ENCODE assay signal across 20 cellular contexts in the genomic region with DNA sequence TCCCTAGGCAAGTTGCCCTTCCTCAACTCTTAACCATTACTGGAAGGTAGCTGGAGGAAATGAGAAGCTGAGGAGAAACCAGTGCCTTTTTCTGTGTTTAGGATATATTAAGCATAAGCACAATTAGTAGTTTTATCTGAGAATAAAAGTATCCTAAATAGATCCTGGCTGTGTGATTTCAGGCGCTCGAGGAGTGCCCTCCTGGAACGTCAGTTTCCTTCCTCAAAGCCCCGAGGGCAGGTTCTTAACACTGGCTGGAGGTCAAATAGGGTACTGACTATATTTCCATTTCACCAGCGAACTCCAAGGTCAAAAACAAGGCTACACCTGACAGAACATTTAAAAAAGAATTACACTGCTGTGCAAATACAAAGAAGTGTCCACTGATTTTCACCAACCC. TPM values are rescaled to one million over a fixed set of nuclear protein-coding genes. Genes with fewer than 3 reads are reported as not detected.
A peak's percentile ranks its signal among the peaks of the same experiment; 100 is the strongest.
DNase-seq lines count a peak whose midpoint lies in the region; TF ChIP-seq lines count a peak whose summit lies in the region.
"Had no signal": no experiment of that assay in that cellular context is flagged by ENCODE, and none has a peak within 500 bp of the region (broad histone marks: within the 10 kb centered on the region; RNA-seq: fewer than 3 reads in every experiment).

No MANE protein-coding gene starts in this region.

- H3K36me3 Mint-ChIP-seq in progenitor cell of endocrine pancreas (ENCODE audit: insufficient read depth) = no peaks in the 10 kb centered on the region

- no peak overlapping the region for H3K27ac Mint-ChIP-seq in progenitor cell of endocrine pancreas
- H3K27ac Mint-ChIP-seq: stimulated activated naive CD8-positive, alpha-beta T cell treated with anti-CD3 and anti-CD28 coated beads, Interleukin-15, Interleukin-2, amounts not matched to agents 100 ng/mL and 50 ng/mL, for 24 hours had no signal

- TF ChIP-seq CTCF in esophagus muscularis mucosa (IDR thresholded peaks at IDR 0.05) (no peak), progenitor cell of endocrine pancreas (IDR thresholded peaks at IDR 0.05; ENCODE audit: unreplicated experiment) (no peak), foreskin fibroblast (IDR thresholded peaks at IDR 0.05; ENCODE audit: low read depth, low read length) (no peak)

- intact Hi-C loops in esophagus muscularis mucosa (cut with DNase I) = no loop called here

- H3K4me1 ChIP-seq in BLaER1 treated with 17β-estradiol and CSF1 and Interleukin-3, amounts not matched to agents 10 nM and 100 nM = peaks cover 24 to 42% (median 29%) of the 10 kb centered on the region in 10 experiments
- peaks cover 23 to 71% (median 66%) of the 10 kb centered on the region in 4 donors for H3K4me1 ChIP-seq in esophagus muscularis mucosa

- H3K4me1 Mint-ChIP-seq in progenitor cell of endocrine pancreas (ENCODE audit: low read depth) = peaks cover 15% of the 10 kb centered on the region

- no peak for TF ChIP-seq POLR2A in esophagus muscularis mucosa (IDR thresholded peaks at IDR 0.05; ENCODE audit: low read depth)

- H3K4me2 ChIP-seq in BLaER1 treated with 17β-estradiol and CSF1 and Interleukin-3, amounts not matched to agents 10 nM and 100 nM = peak overlapping the region; percentile 1 to 77 (median 56); a peak in 20 of 22 replicates
- H3K4me2 ChIP-seq: KMS-11 had no signal

- no peak overlapping the region for H3K9ac ChIP-seq in BLaER1 treated with 17β-estradiol and CSF1 and Interleukin-3, amounts not matched to agents 10 nM and 100 nM
- H3K9ac ChIP-seq: KMS-11 had no signal

- DNase-seq in KBM-7 (peak; percentile 21), esophagus muscularis mucosa (ENCODE audit: extremely low spot score) (no peak), progenitor cell of endocrine pancreas (ENCODE audit: low spot score, unreplicated experiment) (no peak), AG08395 (ENCODE audit: low spot score) (no peak), foreskin fibroblast (no peak), GF-D8 (lab: John Stamatoyannopoulos, UW) (no peak), MV-4-11 (lab: John Stamatoyannopoulos, UW) (no peak)
- DNase-seq: amygdala; effector CD8-positive, alpha-beta T cell; HCEC 1CT; NCI-H1092; NCI-H2081; NCI-H524 treated with DMSO at 0.1 percent for 48 hours; nucleus accumbens; right lobe of liver; stimulated activated CD4-positive, alpha-beta T cell treated with anti-CD3 and anti-CD28 coated beads, Interleukin-1b, Interleukin-23, amount 100 ng/mL, for 48 hours had no signal

- TF ChIP-seq EP300 in esophagus muscularis mucosa (IDR thresholded peaks at IDR 0.05) = no peak

- peak overlapping the region; percentile 86 for H3K4me3 Mint-ChIP-seq in progenitor cell of endocrine pancreas (ENCODE audit: low read depth)

- H3K9me3 ChIP-seq in BLaER1 treated with 17β-estradiol and CSF1 and Interleukin-3, amounts not matched to agents 10 nM and 100 nM (replicated peaks in 1 of 11) = no peaks in the 10 kb centered on the region
- no peaks in the 10 kb centered on the region for H3K9me3 ChIP-seq in esophagus muscularis mucosa
- H3K9me3 ChIP-seq: right lobe of liver had no signal

- no peaks in the 10 kb centered on the region for H3K27me3 ChIP-seq in BLaER1 treated with 17β-estradiol and CSF1 and Interleukin-3, amounts not matched to agents 10 nM and 100 nM
- H3K27me3 ChIP-seq in esophagus muscularis mucosa = no peaks in the 10 kb centered on the region
- H3K27me3 ChIP-seq: right lobe of liver had no signal

- H3K27ac ChIP-seq in BLaER1 treated with 17β-estradiol and CSF1 and Interleukin-3, amounts not matched to agents 10 nM and 100 nM = no peak overlapping the region
- H3K27ac ChIP-seq in esophagus muscularis mucosa (replicated peaks in 1 of 4) = peak overlapping the region; percentile 98 to 99 (median 98)
- H3K27ac ChIP-seq: KMS-11, right lobe of liver had no signal

- no peaks in the 10 kb centered on the region for H4K20me1 ChIP-seq in BLaER1 treated with 17β-estradiol and CSF1 and Interleukin-3, amounts not matched to agents 10 nM and 100 nM

- H3K27me3 Mint-ChIP-seq in progenitor cell of endocrine pancreas = peaks cover 4% of the 10 kb centered on the region
- H3K27me3 Mint-ChIP-seq: central memory CD8-positive, alpha-beta T cell; stimulated activated naive CD8-positive, alpha-beta T cell treated with anti-CD3 and anti-CD28 coated beads, Interleukin-15, Interleukin-2, amounts not matched to agents 100 ng/mL and 50 ng/mL, for 24 hours had no signal

- no peak overlapping the region for H3K4me3 ChIP-seq in BLaER1 treated with 17β-estradiol and CSF1 and Interleukin-3, amounts not matched to agents 10 nM and 100 nM
- H3K4me3 ChIP-seq in esophagus muscularis mucosa (peak overlapping the region; percentile 90 to 99 (median 94)), foreskin fibroblast (ENCODE audit: low read depth in 1 of 2, low read length in 2 of 2) (no peak overlapping the region)
- H3K4me3 ChIP-seq: right lobe of liver had no signal

- peaks cover 0 to 4% (median 0%) of the 10 kb centered on the region in 11 experiments; a peak in 1 of 22 replicates for H3K36me3 ChIP-seq in BLaER1 treated with 17β-estradiol and CSF1 and Interleukin-3, amounts not matched to agents 10 nM and 100 nM
- no peaks in the 10 kb centered on the region for H3K36me3 ChIP-seq in esophagus muscularis mucosa
- H3K36me3 ChIP-seq: right lobe of liver had no signal

- 84% methylated on average over 5 of the region's 5 CpGs for WGBS in esophagus muscularis mucosa

- no peaks in the 10 kb centered on the region for H3K9me3 Mint-ChIP-seq in progenitor cell of endocrine pancreas (ENCODE audit: low read depth)
- H3K9me3 Mint-ChIP-seq: central memory CD8-positive, alpha-beta T cell; stimulated activated naive CD8-positive, alpha-beta T cell treated with anti-CD3 and anti-CD28 coated beads, Interleukin-15, Interleukin-2, amounts not matched to agents 100 ng/mL and 50 ng/mL, for 24 hours had no signal

- in situ Hi-C loops in KBM-7 (cut with MboI; ENCODE audit: low pct_unique_long_range_greater_than_20kb, low sequenced_read_pairs) = no loop called here

RNA-seq across cellular contexts. Expression of a gene that starts 1.5 kb away (rescaled TPM):
- total RNA-seq in esophagus muscularis mucosa = 100 to 1,000 TPM; 135 to 198 (median 168) TPM
- total RNA-seq in progenitor cell of endocrine pancreas = 8.2 and 8.6 TPM in 2 replicates

Comparison
In these comparisons a context has a peak if more than half of its experiments do, and no peak if none do; other contexts are left out.
1. H3K27ac ChIP-seq: peak in esophagus muscularis mucosa (4 of 4); none in BLaER1 treated with 17β-estradiol and CSF1 and Interleukin-3, amounts not matched to agents 10 nM and 100 nM (0 of 11).
2. H3K4me3 ChIP-seq: peak in esophagus muscularis mucosa (4 of 4); none in BLaER1 treated with 17β-estradiol and CSF1 and Interleukin-3, amounts not matched to agents 10 nM and 100 nM (0 of 10) and foreskin fibroblast (0 of 2).
3. RNA of a gene that starts 1.5 kb away (total RNA-seq): 135 to 198 TPM in esophagus muscularis mucosa; 8.2 to 8.6 TPM in progenitor cell of endocrine pancreas; every median in the first group is over 10 times any median in the second.